In genomic region chr10:45594276-45595157, GRCh38 we compare ENCODE assay signal across 1 cellular context.
A peak's percentile ranks its signal among the peaks of the same experiment; 100 is the strongest.
TF ChIP-seq lines count a peak whose summit lies in the region.

No MANE protein-coding gene starts in this region.

TF ChIP-seq in HepG2, 621 proteins besides CTCF, POLR2A, EP300 and RAD21 (continued from another document and continues in another):
- TF ChIP-seq ZNF260 (CRISPR knock-in tag; IDR thresholded peaks at IDR 0.05; ENCODE audit: borderline replicate concordance, low read depth): no peak
- TF ChIP-seq FIP1L1 (IDR thresholded peaks at IDR 0.05; ENCODE audit: borderline replicate concordance, insufficient read depth, low read depth, low read length): 0 out of 2 replicates have a peak, but pooled peaks have one; percentile 42
- TF ChIP-seq ONECUT2 (CRISPR knock-in tag; IDR thresholded peaks at IDR 0.05): no peak
- no peak for TF ChIP-seq HOXA7 (CRISPR knock-in tag; IDR thresholded peaks at IDR 0.05)
- TF ChIP-seq ZNF235 (CRISPR knock-in tag; IDR thresholded peaks at IDR 0.05; ENCODE audit: borderline replicate concordance): no peak
- TF ChIP-seq ZNF577 (CRISPR knock-in tag; IDR thresholded peaks at IDR 0.05; ENCODE audit: borderline replicate concordance, low read depth): no peak
- TF ChIP-seq AKNA (CRISPR knock-in tag; IDR thresholded peaks at IDR 0.05; ENCODE audit: borderline replicate concordance): no peak
- TF ChIP-seq ZBTB4 (CRISPR knock-in tag; IDR thresholded peaks at IDR 0.05; ENCODE audit: borderline replicate concordance): 0 out of 2 replicates have a peak, but pooled peaks have one; percentile 30
- 0 out of 2 replicates have a peak, but pooled peaks have one; percentile 67 for TF ChIP-seq BCL3 (CRISPR knock-in tag; IDR thresholded peaks at IDR 0.05)
- peak; percentile 63 for TF ChIP-seq ZNF280B (CRISPR knock-in tag; IDR thresholded peaks at IDR 0.05; ENCODE audit: borderline replicate concordance)
- TF ChIP-seq RFX1 (IDR thresholded peaks at IDR 0.05): peak; percentile 93
- TF ChIP-seq ZBTB44 (CRISPR knock-in tag; IDR thresholded peaks at IDR 0.05): no peak
- no peak for TF ChIP-seq ZNF136 (CRISPR knock-in tag; IDR thresholded peaks at IDR 0.05; ENCODE audit: low read depth)
- no peak for TF ChIP-seq ZBTB39 (CRISPR knock-in tag; IDR thresholded peaks at IDR 0.05)
- TF ChIP-seq SNAPC2 (CRISPR knock-in tag; IDR thresholded peaks at IDR 0.05): peak; percentile 50; the same call in 1 of the 2 replicates
- no peak for TF ChIP-seq PTBP1 (IDR thresholded peaks at IDR 0.05; ENCODE audit: low read depth, low read length, poor library complexity, severe bottlenecking)
- peak; percentile 84 for TF ChIP-seq CREB1 (IDR thresholded peaks at IDR 0.05)
- TF ChIP-seq CREB1 (CRISPR knock-in tag; IDR thresholded peaks at IDR 0.05): no peak
- no peak for TF ChIP-seq FOXO4 (CRISPR knock-in tag; conservative IDR thresholded peaks at IDR 0.05)
- 0 out of 2 replicates have a peak, but pooled peaks have one; percentile 22 for TF ChIP-seq ZBTB34 (CRISPR knock-in tag; IDR thresholded peaks at IDR 0.05)
- peak; percentile 47 for TF ChIP-seq MED8 (CRISPR knock-in tag; IDR thresholded peaks at IDR 0.05; ENCODE audit: insufficient replicate concordance)
- 0 out of 2 replicates have a peak, but pooled peaks have one; percentile 57 for TF ChIP-seq ZNF354B (CRISPR knock-in tag; IDR thresholded peaks at IDR 0.05)
- peak; percentile 91 for TF ChIP-seq IRF2 (CRISPR knock-in tag; IDR thresholded peaks at IDR 0.05)
- TF ChIP-seq PHF21A (CRISPR knock-in tag; IDR thresholded peaks at IDR 0.05): peak; percentile 75; the same call in 1 of the 2 replicates
- TF ChIP-seq SMYD3 (CRISPR knock-in tag; IDR thresholded peaks at IDR 0.05): 0 out of 2 replicates have a peak, but pooled peaks have one; percentile 42
- TF ChIP-seq ZFP62 (CRISPR knock-in tag; IDR thresholded peaks at IDR 0.05): no peak
- peak; percentile 92; the same call in 1 of the 2 replicates for TF ChIP-seq ZNF772 (CRISPR knock-in tag; IDR thresholded peaks at IDR 0.05)
